Comparison of ENCODE assay signal across 23 cellular contexts in the genomic region with DNA sequence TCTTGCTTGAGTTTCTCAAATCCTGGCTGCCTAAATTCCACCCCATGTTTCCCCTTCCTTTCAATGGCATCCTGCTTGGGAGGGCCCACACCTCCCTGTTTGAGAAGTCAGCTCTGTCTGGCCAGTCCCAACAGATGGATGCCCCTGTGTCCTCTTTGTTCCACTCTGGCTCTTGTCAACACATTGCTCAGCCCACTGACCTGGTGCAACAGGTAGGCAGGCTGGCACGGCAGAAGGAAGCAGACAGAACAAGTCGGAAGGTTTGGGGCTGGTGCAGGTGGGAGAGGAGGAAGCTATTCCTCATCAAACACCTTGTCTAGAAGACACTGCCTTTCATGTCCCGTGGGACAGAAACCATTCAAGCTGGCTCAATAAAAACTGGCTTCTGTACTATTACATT. TPM values are rescaled to one million over a fixed set of nuclear protein-coding genes. Genes with fewer than 3 reads are reported as not detected.
"Had no signal": no experiment of that assay in that cellular context is flagged by ENCODE, and none has a peak within 500 bp of the region (broad histone marks: within the 10 kb centered on the region; RNA-seq: fewer than 3 reads in every experiment).

No MANE protein-coding gene starts in this region.

- H3K36me3 ChIP-seq: cardiac muscle cell, left lung, ovary, prostate gland, suprapubic skin, upper lobe of left lung had no signal

- H3K27ac Mint-ChIP-seq: activated CD4-positive, alpha-beta memory T cell treated with anti-CD3 and anti-CD28 coated beads, Interleukin-2, amount 10 ng/mL, durations not matched to agents 7 days and 5 days; activated CD4-positive, alpha-beta T cell treated with anti-CD3 and anti-CD28 coated beads, Interleukin-2, amount 10 ng/mL, durations not matched to agents 24 days and 14 days; activated naive CD4-positive, alpha-beta T cell treated with anti-CD3 and anti-CD28 coated beads, Interleukin-2, amount 10 ng/mL, durations not matched to agents 7 days and 5 days; activated T-cell treated with anti-CD3 and anti-CD28 coated beads, Interleukin-2, amount 50 U/mL, for 72 hours; stimulated activated naive CD8-positive, alpha-beta T cell treated with anti-CD3 and anti-CD28 coated beads, Interleukin-15, amount 100 ng/mL, for 72 hours; T-helper 17 cell had no signal

- H3K4me3 Mint-ChIP-seq: activated CD4-positive, alpha-beta memory T cell treated with anti-CD3 and anti-CD28 coated beads, Interleukin-2, amount 10 ng/mL, durations not matched to agents 7 days and 5 days; activated CD4-positive, alpha-beta T cell treated with anti-CD3 and anti-CD28 coated beads, Interleukin-2, amount 10 ng/mL, durations not matched to agents 24 days and 14 days; activated naive CD4-positive, alpha-beta T cell treated with anti-CD3 and anti-CD28 coated beads, Interleukin-2, amount 10 ng/mL, durations not matched to agents 7 days and 5 days; activated T-cell treated with anti-CD3 and anti-CD28 coated beads, Interleukin-2, amount 50 U/mL, for 72 hours; naive thymus-derived CD8-positive, alpha-beta T cell; stimulated activated naive CD8-positive, alpha-beta T cell treated with anti-CD3 and anti-CD28 coated beads, Interleukin-15, amount 100 ng/mL, for 72 hours; T-helper 17 cell had no signal

- H3K9me3 ChIP-seq: left lung, ovary, prostate gland, suprapubic skin, upper lobe of left lung had no signal

- H3K36me3 Mint-ChIP-seq: activated naive CD4-positive, alpha-beta T cell treated with anti-CD3 and anti-CD28 coated beads, Interleukin-2, amount 10 ng/mL, durations not matched to agents 7 days and 5 days; naive thymus-derived CD8-positive, alpha-beta T cell had no signal

- H3K27ac ChIP-seq: left lung, skin epidermis, suprapubic skin, upper lobe of left lung had no signal

- H3K9me3 Mint-ChIP-seq: activated CD4-positive, alpha-beta memory T cell treated with anti-CD3 and anti-CD28 coated beads, Interleukin-2, amount 10 ng/mL, durations not matched to agents 7 days and 5 days; activated naive CD4-positive, alpha-beta T cell treated with anti-CD3 and anti-CD28 coated beads, Interleukin-2, amount 10 ng/mL, durations not matched to agents 7 days and 5 days; naive thymus-derived CD8-positive, alpha-beta T cell; stimulated activated naive CD8-positive, alpha-beta T cell treated with anti-CD3 and anti-CD28 coated beads, Interleukin-15, amount 100 ng/mL, for 72 hours had no signal

- H3K4me3 ChIP-seq: cardiac muscle cell, left lung, ovary, prostate gland, skin epidermis, suprapubic skin had no signal

- H3K27me3 Mint-ChIP-seq: activated CD4-positive, alpha-beta memory T cell treated with anti-CD3 and anti-CD28 coated beads, Interleukin-2, amount 10 ng/mL, durations not matched to agents 7 days and 5 days; naive thymus-derived CD8-positive, alpha-beta T cell; T-helper 17 cell had no signal

- H3K27me3 ChIP-seq: cardiac muscle cell, left lung, ovary, suprapubic skin, upper lobe of left lung had no signal

- ATAC-seq: activated T-cell treated with anti-CD3 and anti-CD28 coated beads, Interleukin-2, amount 50 U/mL, for 72 hours; left lung; naive thymus-derived CD8-positive, alpha-beta T cell; stimulated activated naive CD8-positive, alpha-beta T cell treated with anti-CD3 and anti-CD28 coated beads, Interleukin-15, amount 100 ng/mL, for 72 hours; T-helper 17 cell had no signal

- DNase-seq: activated CD4-positive, alpha-beta memory T cell treated with anti-CD3 and anti-CD28 coated beads, Interleukin-2, amount 10 ng/mL, durations not matched to agents 7 days and 5 days; activated CD4-positive, alpha-beta T cell treated with anti-CD3 and anti-CD28 coated beads, Interleukin-2, amount 10 ng/mL, durations not matched to agents 24 days and 14 days; activated effector memory CD4-positive, alpha-beta T cell treated with anti-CD3 and anti-CD28 coated beads, Interleukin-2, amount 50 U/mL, for 16 hours; activated naive CD4-positive, alpha-beta T cell treated with anti-CD3 and anti-CD28 coated beads, Interleukin-2, amount 10 ng/mL, durations not matched to agents 7 days and 5 days; activated T-cell treated with anti-CD3 and anti-CD28 coated beads, Interleukin-2, amount 50 U/mL, for 72 hours; amygdala; dermis blood vessel endothelial cell; effector CD8-positive, alpha-beta T cell; hippocampal formation; kidney glomerular epithelial cell; left lung; naive thymus-derived CD8-positive, alpha-beta T cell; ovary; stimulated activated CD4-positive, alpha-beta T cell treated with anti-CD3 and anti-CD28 coated beads, Interleukin-1b, Interleukin-23, amount 100 ng/mL, for 48 hours; stimulated activated naive CD8-positive, alpha-beta T cell treated with anti-CD3 and anti-CD28 coated beads, Interleukin-15, amount 100 ng/mL, for 72 hours; SW 1271; T-helper 17 cell; upper lobe of left lung had no signal

RNA-seq across cellular contexts. Expression of a gene that starts 22.7 kb away (rescaled TPM):
- total RNA-seq: dermis blood vessel endothelial cell, lung microvascular endothelial cell had no signal
